Comparison of ENCODE assay signal across 31 cellular contexts in the genomic region with DNA sequence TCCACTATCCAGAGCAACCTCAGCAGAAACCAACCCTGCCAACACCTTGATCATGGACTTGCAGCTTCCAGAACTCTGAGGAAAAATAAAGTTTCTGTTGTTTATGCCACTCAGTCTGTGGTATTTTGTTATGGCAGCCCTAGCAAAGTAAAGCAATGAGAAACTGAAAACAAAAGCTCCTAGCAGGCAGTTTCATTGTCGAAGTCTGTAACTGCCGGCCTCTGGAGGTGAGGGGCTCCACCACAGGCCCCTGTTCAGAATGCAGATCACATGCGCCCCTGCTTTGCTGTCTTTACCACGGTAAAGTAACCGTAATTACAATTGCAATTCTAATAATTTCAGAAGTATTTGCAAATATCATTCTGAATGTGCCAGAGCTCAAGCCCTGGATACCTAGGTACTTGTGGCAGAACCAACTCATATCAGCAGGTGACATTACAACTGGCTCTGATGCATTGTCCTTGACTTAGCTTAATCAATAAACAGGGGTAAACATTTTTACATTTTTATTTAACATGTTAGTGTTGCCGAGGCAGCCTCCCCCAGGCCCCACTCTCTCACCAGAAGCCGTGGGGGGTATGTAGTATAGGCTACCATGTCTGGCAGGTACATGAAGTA.
A peak's percentile ranks its signal among the peaks of the same experiment; 100 is the strongest.
DNase-seq lines count a peak whose midpoint lies in the region; ATAC-seq, FAIRE-seq and TF ChIP-seq lines count a peak whose summit lies in the region.
"Had no signal": no experiment of that assay in that cellular context is flagged by ENCODE, and none has a peak within 500 bp of the region (broad histone marks: within the 10 kb centered on the region; RNA-seq: fewer than 3 reads in every experiment).

No MANE protein-coding gene starts in this region.

- no peaks in the 10 kb centered on the region for H3K27me3 ChIP-seq in H1 (replicated peaks in 1 of 4; ENCODE audit: control insufficient read depth in 3 of 4, extremely low read depth in 1 of 4, insufficient read depth in 3 of 4, low read length in 3 of 4)
- H3K27me3 ChIP-seq in SJCRH30, result no peaks in the 10 kb centered on the region
- H3K27me3 ChIP-seq: BLaER1, brain microvascular endothelial cell, heart right ventricle, transverse colon had no signal

- no peak overlapping the region for H3K14ac ChIP-seq in H1 (ENCODE audit: insufficient read length)

- no peaks in the 10 kb centered on the region for H3K79me2 ChIP-seq in H1 (ENCODE audit: control insufficient read depth in 1 of 2, insufficient read depth in 2 of 2, low read length in 2 of 2)

- no peak overlapping the region for H2BK12ac ChIP-seq in H1 (ENCODE audit: low read depth, low read length)

- DNase-seq in natural killer cell (no peak), T-cell (no peak), H1 (ENCODE audit: low read depth in 1 of 2, low spot score in 2 of 2) (no peak), SJCRH30 (no peak), NCI-H1694 (lab: John Stamatoyannopoulos, UW) (no peak)
- no peak for DNase-seq in natural killer cell treated with Interleukin-12 subunit alpha and Interleukin-12 subunit beta and Interleukin-15 and Interleukin-18, amount 100 ng/mL, for 72 hours (ENCODE audit: low spot score)
- DNase-seq: activated CD4-positive, CD25-positive, alpha-beta regulatory T cell; activated naive CD4-positive, alpha-beta T cell treated with Interleukin-2 at 50 U/mL for 16 hours; activated T-cell treated with anti-CD3 and anti-CD28 coated beads, Interleukin-2, amount 50 U/mL, for 4 hours; amniotic stem cell; brain microvascular endothelial cell; Calu3; DMS79 treated with DMSO at 0.1 percent for 48 hours; GDM1; heart right ventricle; IMR-90; kidney; left ventricle myocardium superior; naive B cell; occipital lobe; psoas muscle; RPMI8226; stimulated activated CD4-positive, alpha-beta T cell treated with anti-CD3 and anti-CD28 coated beads, Interleukin-12 subunit alpha, Interleukin-12 subunit beta, amount 100 ng/mL, for 4 hours; stimulated activated CD4-positive, alpha-beta T cell treated with anti-CD3 and anti-CD28 coated beads, Interleukin-2, amount 100 ng/mL, for 48 hours; transverse colon had no signal

- H2BK120ac ChIP-seq in H1 (replicated peaks; ENCODE audit: low read depth, low read length), result no peak overlapping the region

- no peak overlapping the region for H3K27ac ChIP-seq in H1 (ENCODE audit: low read depth, low read length)
- no peak overlapping the region for H3K27ac ChIP-seq in SJCRH30
- H3K27ac ChIP-seq: BLaER1, brain microvascular endothelial cell, heart right ventricle, psoas muscle, transverse colon had no signal

- intact Hi-C loops in natural killer cell (cut with micrococcal nuclease), result no loop called here

- no peaks in the 10 kb centered on the region for H3K79me1 ChIP-seq in H1 (ENCODE audit: low read depth, low read length)

- CTCF ChIA-PET in T-cell (lab: Charles Lee) (interaction anchor here in 1 of 2 donors (1.1 kb wide), 1 partner anchor 55 kb away, joined by 3 read pairs; no protein-coding TSS in a partner anchor), H1 (lab: Charles Lee; ENCODE audit: partially characterized antibody) (interaction anchor here (0.8 to 2.4 kb wide), 6 partner anchors 11 to 240 kb away, joined by 3 to 13 read pairs (median 4); no protein-coding TSS in a partner anchor)

- H2BK15ac ChIP-seq in H1 (ENCODE audit: low read length), result no peak overlapping the region

- H3K4me3 ChIP-seq in H1 (ENCODE audit: extremely low read depth in 1 of 4, insufficient read depth in 2 of 4, low read depth in 3 of 4, low read length in 4 of 4), result no peak overlapping the region
- no peak overlapping the region for H3K4me3 ChIP-seq in SJCRH30
- H3K4me3 ChIP-seq: BLaER1, heart right ventricle, psoas muscle, transverse colon had no signal

- no peak overlapping the region for H4K8ac ChIP-seq in H1 (ENCODE audit: extremely low read depth, insufficient read depth, low read length)

- H3K18ac ChIP-seq in H1 (ENCODE audit: extremely low read depth, low read length), result peak overlapping the region; percentile 20

- TF ChIP-seq RAD21 in H1 (IDR thresholded peaks at IDR 0.05 in 1 of 2, conservative IDR thresholded peaks at IDR 0.05 in 1 of 2; ENCODE audit: low read depth in 2 of 2, low read length in 2 of 2), result no peak; a peak in 1 of 4 replicates

- H3K4me1 ChIP-seq in H1 (replicated peaks in 1 of 4; ENCODE audit: control insufficient read depth in 3 of 4, insufficient read depth in 4 of 4, low read length in 3 of 4) (peaks cover 2 to 8% (median 6%) of the 10 kb centered on the region in 4 experiments; a peak in 5 of 7 replicates), SJCRH30 (no peaks in the 10 kb centered on the region)
- H3K4me1 ChIP-seq: psoas muscle, transverse colon had no signal

- ATAC-seq in natural killer cell (no peak), T-cell (replicated peaks in 1 of 4) (no peak), HG03280 (IDR thresholded peaks at IDR 0.05; ENCODE audit: unreplicated experiment) (no peak)
- no peak for ATAC-seq in natural killer cell treated with Interleukin-12 subunit alpha and Interleukin-12 subunit beta and Interleukin-15 and Interleukin-18, amount 100 ng/mL, for 72 hours
- ATAC-seq: activated T-cell treated with anti-CD3 and anti-CD28 coated beads, Interleukin-2, amount 50 U/mL, for 4 hours; heart right ventricle; left ventricle myocardium superior; psoas muscle; sciatic nerve had no signal

- H3K9me3 ChIP-seq in H1 (ENCODE audit: insufficient read depth in 2 of 2, low read depth in 1 of 2, low read length in 1 of 2), result no peaks in the 10 kb centered on the region
- no peaks in the 10 kb centered on the region; the same call in 1 of the 2 replicates for H3K9me3 ChIP-seq in SJCRH30 (replicated peaks)
- H3K9me3 ChIP-seq: psoas muscle, transverse colon had no signal

- POLR2A ChIA-PET in T-cell (lab: Charles Lee) (no interaction called here), H1 (lab: Charles Lee; ENCODE audit: partially characterized antibody) (interaction anchor here (1.2 kb wide), 1 partner anchor 8 kb away, joined by 4 read pairs; no protein-coding TSS in a partner anchor)

- no peak for TF ChIP-seq CTCF in natural killer cell (IDR thresholded peaks at IDR 0.05)
- TF ChIP-seq CTCF in H1 (IDR thresholded peaks at IDR 0.05; ENCODE audit: control extremely low read depth in 1 of 3, insufficient read depth in 1 of 3, low read depth in 1 of 3, low read length in 3 of 3), result no peak

- H3K27ac Mint-ChIP-seq in natural killer cell, result peak overlapping the region; percentile 65 to 71
- H3K27ac Mint-ChIP-seq in natural killer cell treated with Interleukin-12 subunit alpha and Interleukin-12 subunit beta and Interleukin-15 and Interleukin-18, amount 100 ng/mL, for 72 hours, result no peak overlapping the region
- H3K27ac Mint-ChIP-seq in T-cell, result peak overlapping the region; percentile 23 to 60

- no peak overlapping the region for H2BK5ac ChIP-seq in H1 (ENCODE audit: low read depth, low read length)

- H3K9ac ChIP-seq in H1 (replicated peaks in 1 of 4; ENCODE audit: extremely low read depth in 1 of 4, low read depth in 3 of 4, low read length in 3 of 4), result no peak overlapping the region
- H3K9ac ChIP-seq: BLaER1 had no signal

- no peak overlapping the region for H3K56ac ChIP-seq in H1 (replicated peaks; ENCODE audit: insufficient read length, low read depth, low read length)

- H4K20me1 ChIP-seq in H1 (replicated peaks in 1 of 2; ENCODE audit: control insufficient read depth in 1 of 2, insufficient read depth in 2 of 2, low read length in 2 of 2), result no peaks in the 10 kb centered on the region
- H4K20me1 ChIP-seq: BLaER1 had no signal

- H2AK5ac ChIP-seq in H1 (ENCODE audit: low read depth, low read length), result no peak overlapping the region

- peaks cover 7% of the 10 kb centered on the region for H3K36me3 Mint-ChIP-seq in natural killer cell
- peaks cover 8% of the 10 kb centered on the region for H3K36me3 Mint-ChIP-seq in natural killer cell treated with Interleukin-12 subunit alpha and Interleukin-12 subunit beta and Interleukin-15 and Interleukin-18, amount 100 ng/mL, for 72 hours
- peaks cover 53% of the 10 kb centered on the region for H3K36me3 Mint-ChIP-seq in T-cell

- no peaks in the 10 kb centered on the region; the same call in none of the 2 replicates for H3K23me2 ChIP-seq in H1 (ENCODE audit: low read depth, low read length)

- H2AFZ ChIP-seq in H1 (ENCODE audit: low read length), result no peak overlapping the region

- H3K36me3 ChIP-seq in H1 (ENCODE audit: control insufficient read depth in 2 of 4, insufficient read depth in 4 of 4, low read length in 3 of 4) (no peaks in the 10 kb centered on the region), SJCRH30 (peaks cover 13% of the 10 kb centered on the region; the same call in 1 of the 2 replicates)
- H3K36me3 ChIP-seq: brain microvascular endothelial cell, transverse colon had no signal

- H4K91ac ChIP-seq in H1 (replicated peaks; ENCODE audit: insufficient read length, low read length), result no peak overlapping the region

- no peak overlapping the region for H3K4ac ChIP-seq in H1 (replicated peaks; ENCODE audit: insufficient read length, low read depth, low read length)

- no peak for FAIRE-seq in H1 (lab: Jason Lieb, UNC)
- FAIRE-seq: endothelial cell of umbilical vein, frontal cortex, kidney, TTC549 had no signal

- no peak overlapping the region for H2BK20ac ChIP-seq in H1 (ENCODE audit: low read length)

- H3K4me2 ChIP-seq in H1 (ENCODE audit: insufficient read depth in 1 of 2, low read depth in 2 of 2, low read length in 2 of 2), result no peak overlapping the region
- H3K4me2 ChIP-seq: BLaER1 had no signal

- H4K5ac ChIP-seq in H1 (ENCODE audit: insufficient read length, low read depth, low read length), result no peak overlapping the region

- H3K4me3 Mint-ChIP-seq in natural killer cell (no peak overlapping the region), T-cell (no peak overlapping the region)
- H3K4me3 Mint-ChIP-seq in natural killer cell treated with Interleukin-12 subunit alpha and Interleukin-12 subunit beta and Interleukin-15 and Interleukin-18, amount 100 ng/mL, for 72 hours, result no peak overlapping the region
- H3K4me3 Mint-ChIP-seq: activated T-cell treated with anti-CD3 and anti-CD28 coated beads, Interleukin-2, amount 50 U/mL, for 4 hours; naive B cell had no signal

- 80% methylated on average over 7 of the region's 7 CpGs; no CpG with 5 or more reads in 1 of the 2 experiments for WGBS in H1 (ENCODE audit: extremely low coverage in 1 of 2, insufficient coverage in 1 of 2, insufficient read length in 1 of 2, insufficient replicate concordance in 2 of 2, low coverage in 1 of 2, low lambda C conversion rate in 2 of 2, missing lambda C conversion rate in 1 of 2), 2 experiments

- no peak for TF ChIP-seq POLR2A in H1 (IDR thresholded peaks at IDR 0.05; ENCODE audit: control extremely low read depth in 1 of 2, low read depth in 2 of 2, low read length in 2 of 2)

- peaks cover 32 to 48% of the 10 kb centered on the region in 2 donors for H3K4me1 Mint-ChIP-seq in natural killer cell
- peaks cover 22 to 26% of the 10 kb centered on the region in 2 donors for H3K4me1 Mint-ChIP-seq in natural killer cell treated with Interleukin-12 subunit alpha and Interleukin-12 subunit beta and Interleukin-15 and Interleukin-18, amount 100 ng/mL, for 72 hours (ENCODE audit: low read depth in 2 of 2)
- peaks cover 35 to 45% (median 43%) of the 10 kb centered on the region in 3 donors for H3K4me1 Mint-ChIP-seq in T-cell

- TF ChIP-seq EP300 in H1 (IDR thresholded peaks at IDR 0.05; ENCODE audit: borderline replicate concordance in 1 of 2, low read depth in 2 of 2, low read length in 2 of 2), result no peak

- H3K23ac ChIP-seq in H1 (ENCODE audit: insufficient read length), result no peak overlapping the region

- H3K9me3 Mint-ChIP-seq in natural killer cell (no peaks in the 10 kb centered on the region), T-cell (no peaks in the 10 kb centered on the region)
- no peaks in the 10 kb centered on the region for H3K9me3 Mint-ChIP-seq in natural killer cell treated with Interleukin-12 subunit alpha and Interleukin-12 subunit beta and Interleukin-15 and Interleukin-18, amount 100 ng/mL, for 72 hours
- H3K9me3 Mint-ChIP-seq: activated T-cell treated with anti-CD3 and anti-CD28 coated beads, Interleukin-2, amount 50 U/mL, for 4 hours had no signal

- H3K27me3 Mint-ChIP-seq in natural killer cell (ENCODE audit: low read depth in 2 of 2) (no peaks in the 10 kb centered on the region), T-cell (no peaks in the 10 kb centered on the region)
- H3K27me3 Mint-ChIP-seq in natural killer cell treated with Interleukin-12 subunit alpha and Interleukin-12 subunit beta and Interleukin-15 and Interleukin-18, amount 100 ng/mL, for 72 hours, result no peaks in the 10 kb centered on the region
- H3K27me3 Mint-ChIP-seq: naive B cell had no signal

Comparison
In these comparisons a context has a peak if more than half of its experiments do, and no peak if none do; other contexts are left out.
1. H3K27ac Mint-ChIP-seq: peak in natural killer cell (2 of 2) and T-cell (2 of 2); none in natural killer cell treated with Interleukin-12 subunit alpha and Interleukin-12 subunit beta and Interleukin-15 and Interleukin-18, amount 100 ng/mL, for 72 hours (0 of 2).